14 cellular contexts compared by ENCODE assay signal in genomic region chr7:157460721-157461120, GRCh38.
A peak's percentile ranks its signal among the peaks of the same experiment; 100 is the strongest.
DNase-seq lines count a peak whose midpoint lies in the region; ATAC-seq and TF ChIP-seq lines count a peak whose summit lies in the region.
"Had no signal": no experiment of that assay in that cellular context is flagged by ENCODE, and none has a peak within 500 bp of the region (broad histone marks: within the 10 kb centered on the region; RNA-seq: fewer than 3 reads in every experiment).

No MANE protein-coding gene starts in this region.

- intact Hi-C loops in activated CD8-positive, alpha-beta T cell treated with anti-CD3 and anti-CD28 coated beads for 36 hours (cut with micrococcal nuclease) = no loop called here
- intact Hi-C loops in lower lobe of right lung (cut with DNase I) = no loop called here
- intact Hi-C loops in spleen (cut with DNase I; ENCODE audit: low total_unique reads) = no loop called here

- H3K9me3 ChIP-seq in RWPE2 (ENCODE audit: severe bottlenecking) (no peaks in the 10 kb centered on the region), lower lobe of right lung (no peaks in the 10 kb centered on the region), spleen (no peaks in the 10 kb centered on the region)

- 80 to 90% (median 89%) methylated on average over 11 of the region's 11 CpGs for WGBS in spleen, 5 donors

- H3K27ac ChIP-seq in RWPE2 (ENCODE audit: poor library complexity, severe bottlenecking) (no peak overlapping the region), lower lobe of right lung (no peak overlapping the region), spleen (no peak overlapping the region)

- POLR2A ChIA-PET in activated CD8-positive, alpha-beta T cell treated with anti-CD3 and anti-CD28 coated beads, Interleukin-2, amount 10 ng/mL, durations not matched to agents 7 days and 5 days (lab: Charles Lee) = interaction anchor here (0.7 kb wide), 1 partner anchor 159 kb away, joined by 3 read pairs; no protein-coding TSS in a partner anchor
- POLR2A ChIA-PET in activated CD8-positive, alpha-beta T cell treated with anti-CD3 and anti-CD28 coated beads for 36 hours (lab: Charles Lee) = no interaction called here

- peaks cover 7% of the 10 kb centered on the region for H3K27me3 ChIP-seq in RWPE2 (ENCODE audit: insufficient read depth, poor library complexity, severe bottlenecking)
- H3K27me3 ChIP-seq in lower lobe of right lung (ENCODE audit: low read depth) = peaks cover 13% of the 10 kb centered on the region
- peaks cover 0 to 43% (median 12%) of the 10 kb centered on the region in 7 donors for H3K27me3 ChIP-seq in spleen (replicated peaks in 1 of 7)

- H3K9me3 Mint-ChIP-seq in activated CD8-positive, alpha-beta T cell treated with anti-CD3 and anti-CD28 coated beads, Interleukin-2, amount 10 ng/mL, durations not matched to agents 7 days and 5 days (ENCODE audit: insufficient read depth) = no peaks in the 10 kb centered on the region
- H3K9me3 Mint-ChIP-seq in activated CD8-positive, alpha-beta T cell treated with anti-CD3 and anti-CD28 coated beads for 36 hours = no peaks in the 10 kb centered on the region
- H3K9me3 Mint-ChIP-seq: CD4-positive, alpha-beta T cell; HFFc6 had no signal

- CTCF ChIA-PET in activated CD8-positive, alpha-beta T cell treated with anti-CD3 and anti-CD28 coated beads, Interleukin-2, amount 10 ng/mL, durations not matched to agents 7 days and 5 days (lab: Charles Lee) = no interaction called here
- CTCF ChIA-PET in activated CD8-positive, alpha-beta T cell treated with anti-CD3 and anti-CD28 coated beads for 36 hours (lab: Charles Lee) = no interaction called here

- TF ChIP-seq CTCF in activated CD8-positive, alpha-beta T cell treated with anti-CD3 and anti-CD28 coated beads for 36 hours (IDR thresholded peaks at IDR 0.05) = no peak
- TF ChIP-seq CTCF in RWPE2 (IDR thresholded peaks at IDR 0.05; ENCODE audit: poor library complexity, severe bottlenecking) (no peak), lower lobe of right lung (IDR thresholded peaks at IDR 0.05) (no peak), spleen (IDR thresholded peaks at IDR 0.05 in 8 of 11, conservative IDR thresholded peaks at IDR 0.05 in 3 of 11) (no peak)

- H3K4me1 ChIP-seq in RWPE2 (ENCODE audit: insufficient read depth, poor library complexity, severe bottlenecking) (no peaks in the 10 kb centered on the region), lower lobe of right lung (no peaks in the 10 kb centered on the region), spleen (no peaks in the 10 kb centered on the region)

- H3K4me3 ChIP-seq in RWPE2 (ENCODE audit: severe bottlenecking) = no peak overlapping the region
- no peak overlapping the region for H3K4me3 ChIP-seq in lower lobe of right lung
- no peak overlapping the region for H3K4me3 ChIP-seq in spleen

- H3K27ac Mint-ChIP-seq in activated CD8-positive, alpha-beta T cell treated with anti-CD3 and anti-CD28 coated beads, Interleukin-2, amount 10 ng/mL, durations not matched to agents 7 days and 5 days = no peak overlapping the region
- H3K27ac Mint-ChIP-seq in activated CD8-positive, alpha-beta T cell treated with anti-CD3 and anti-CD28 coated beads for 36 hours = no peak overlapping the region
- H3K27ac Mint-ChIP-seq: B cell; CD4-positive, alpha-beta T cell; HFFc6 had no signal

- H3K4me1 Mint-ChIP-seq in activated CD8-positive, alpha-beta T cell treated with anti-CD3 and anti-CD28 coated beads, Interleukin-2, amount 10 ng/mL, durations not matched to agents 7 days and 5 days (ENCODE audit: low read depth) = peaks cover 11% of the 10 kb centered on the region
- peaks cover 8% of the 10 kb centered on the region for H3K4me1 Mint-ChIP-seq in activated CD8-positive, alpha-beta T cell treated with anti-CD3 and anti-CD28 coated beads for 36 hours (ENCODE audit: low read depth)
- H3K4me1 Mint-ChIP-seq: B cell had no signal

- no peak for ATAC-seq in activated CD8-positive, alpha-beta T cell treated with anti-CD3 and anti-CD28 coated beads, Interleukin-2, amount 10 ng/mL, durations not matched to agents 7 days and 5 days
- ATAC-seq in activated CD8-positive, alpha-beta T cell treated with anti-CD3 and anti-CD28 coated beads for 36 hours = no peak
- ATAC-seq in RWPE2 (ENCODE audit: low read depth) = no peak
- ATAC-seq in lower lobe of right lung = no peak

- H3K36me3 Mint-ChIP-seq in activated CD8-positive, alpha-beta T cell treated with anti-CD3 and anti-CD28 coated beads, Interleukin-2, amount 10 ng/mL, durations not matched to agents 7 days and 5 days (ENCODE audit: low read depth) = no peaks in the 10 kb centered on the region
- H3K36me3 Mint-ChIP-seq in activated CD8-positive, alpha-beta T cell treated with anti-CD3 and anti-CD28 coated beads for 36 hours (ENCODE audit: low read depth) = no peaks in the 10 kb centered on the region

- peaks cover 21% of the 10 kb centered on the region for H3K27me3 Mint-ChIP-seq in activated CD8-positive, alpha-beta T cell treated with anti-CD3 and anti-CD28 coated beads, Interleukin-2, amount 10 ng/mL, durations not matched to agents 7 days and 5 days (ENCODE audit: low read depth)
- H3K27me3 Mint-ChIP-seq in activated CD8-positive, alpha-beta T cell treated with anti-CD3 and anti-CD28 coated beads for 36 hours = no peaks in the 10 kb centered on the region
- H3K27me3 Mint-ChIP-seq: CD4-positive, alpha-beta T cell had no signal

- peak; percentile 6 for DNase-seq in activated CD8-positive, alpha-beta T cell treated with anti-CD3 and anti-CD28 coated beads, Interleukin-2, amount 10 ng/mL, durations not matched to agents 7 days and 5 days
- DNase-seq in activated CD8-positive, alpha-beta T cell treated with anti-CD3 and anti-CD28 coated beads for 36 hours = no peak
- DNase-seq in RWPE2 (ENCODE audit: low spot score) (peak; percentile 15), lower lobe of right lung (peak; percentile 8), spleen (peak; percentile 30), NCI-H526 (lab: John Stamatoyannopoulos, UW) (no peak), HuH-7 (ENCODE audit: low spot score) (no peak)
- DNase-seq: C1 segment of cervical spinal cord; Calu3; CD4-positive, alpha-beta T cell; DMS 273 treated with DMSO at 0.1 percent for 48 hours; HCEC 1CT; HFFc6 had no signal

- no peak overlapping the region for H3K4me3 Mint-ChIP-seq in activated CD8-positive, alpha-beta T cell treated with anti-CD3 and anti-CD28 coated beads, Interleukin-2, amount 10 ng/mL, durations not matched to agents 7 days and 5 days
- no peak overlapping the region for H3K4me3 Mint-ChIP-seq in activated CD8-positive, alpha-beta T cell treated with anti-CD3 and anti-CD28 coated beads for 36 hours
- H3K4me3 Mint-ChIP-seq: B cell; CD4-positive, alpha-beta T cell; HFFc6 had no signal

- TF ChIP-seq POLR2A in spleen (IDR thresholded peaks at IDR 0.05) = no peak

- H3K36me3 ChIP-seq in RWPE2 (ENCODE audit: low read depth) (no peaks in the 10 kb centered on the region), lower lobe of right lung (no peaks in the 10 kb centered on the region), spleen (no peaks in the 10 kb centered on the region)

Comparison
In these comparisons a context has a peak if more than half of its experiments do, and no peak if none do; other contexts are left out.
1. DNase-seq: peak in activated CD8-positive, alpha-beta T cell treated with anti-CD3 and anti-CD28 coated beads, Interleukin-2, amount 10 ng/mL, durations not matched to agents 7 days and 5 days (single experiment), RWPE2 (single experiment), lower lobe of right lung (single experiment) and spleen (single experiment); none in activated CD8-positive, alpha-beta T cell treated with anti-CD3 and anti-CD28 coated beads for 36 hours (single experiment), NCI-H526 (0 of 2) and HuH-7 (single experiment).